22 cellular contexts compared by ENCODE assay signal in genomic region chr15:57172925-57173324, GRCh38.
DNase-seq lines count a peak whose midpoint lies in the region; ATAC-seq and TF ChIP-seq lines count a peak whose summit lies in the region.
"Had no signal": no experiment of that assay in that cellular context is flagged by ENCODE, and none has a peak within 500 bp of the region (broad histone marks: within the 10 kb centered on the region; RNA-seq: fewer than 3 reads in every experiment).

No MANE protein-coding gene starts in this region.

- H3K27ac Mint-ChIP-seq in HFFc6, result peak overlapping the region; percentile 3; the same call in 1 of the 2 replicates
- peak overlapping the region; percentile 65 for H3K27ac Mint-ChIP-seq in chondrocyte (ENCODE audit: unreplicated experiment)
- H3K27ac Mint-ChIP-seq: activated CD8-positive, alpha-beta T cell treated with anti-CD3 and anti-CD28 coated beads, Interleukin-2, amount 10 ng/mL, durations not matched to agents 7 days and 5 days; activated naive CD8-positive, alpha-beta T cell treated with anti-CD3 and anti-CD28 coated beads for 36 hours had no signal

- H3K36me3 Mint-ChIP-seq in HFFc6 (ENCODE audit: low read depth), result peaks cover 32% of the 10 kb centered on the region
- H3K36me3 Mint-ChIP-seq in chondrocyte (ENCODE audit: low read depth), result peaks cover 6% of the 10 kb centered on the region

- no peaks in the 10 kb centered on the region; the same call in 1 of the 2 replicates for H3K27me3 Mint-ChIP-seq in HFFc6 (ENCODE audit: insufficient read depth)
- H3K27me3 Mint-ChIP-seq in chondrocyte (ENCODE audit: low read depth), result no peaks in the 10 kb centered on the region
- H3K27me3 Mint-ChIP-seq: activated naive CD8-positive, alpha-beta T cell treated with anti-CD3 and anti-CD28 coated beads for 36 hours; stimulated activated naive CD8-positive, alpha-beta T cell treated with anti-CD3 and anti-CD28 coated beads, Interleukin-15, amount 100 ng/mL, for 72 hours had no signal

- H3K9me3 Mint-ChIP-seq in HFFc6, result no peaks in the 10 kb centered on the region
- H3K9me3 Mint-ChIP-seq in chondrocyte (ENCODE audit: low read depth), result no peaks in the 10 kb centered on the region
- H3K9me3 Mint-ChIP-seq: activated naive CD8-positive, alpha-beta T cell treated with anti-CD3 and anti-CD28 coated beads for 36 hours; stimulated activated naive CD8-positive, alpha-beta T cell treated with anti-CD3 and anti-CD28 coated beads, Interleukin-15, amount 100 ng/mL, for 72 hours had no signal

- H3K4me3 ChIP-seq in AG10803 (ENCODE audit: low read length), result no peak overlapping the region
- no peak overlapping the region for H3K4me3 ChIP-seq in fibroblast of villous mesenchyme (ENCODE audit: low read depth, low read length)
- H3K4me3 ChIP-seq: HAP-1, MG63, vagina had no signal

- no peak for TF ChIP-seq CTCF in AG10803 (conservative IDR thresholded peaks at IDR 0.05; ENCODE audit: low read length)
- TF ChIP-seq CTCF in HFFc6 (IDR thresholded peaks at IDR 0.05), result no peak
- TF ChIP-seq CTCF in chondrocyte (IDR thresholded peaks at IDR 0.05), result no peak
- TF ChIP-seq CTCF in fibroblast of villous mesenchyme (IDR thresholded peaks at IDR 0.05; ENCODE audit: insufficient read depth, low read depth, low read length), result no peak

- no peak for ATAC-seq in GM21528 (IDR thresholded peaks at IDR 0.05; ENCODE audit: low FRiP score, unreplicated experiment)
- ATAC-seq: activated CD8-positive, alpha-beta T cell treated with anti-CD3 and anti-CD28 coated beads, Interleukin-2, amount 10 ng/mL, durations not matched to agents 7 days and 5 days; left lobe of liver; stimulated activated naive CD8-positive, alpha-beta T cell treated with anti-CD3 and anti-CD28 coated beads, Interleukin-15, amount 100 ng/mL, for 72 hours had no signal

- DNase-seq in AG10803 (ENCODE audit: low read depth) (peak; percentile 67), HFFc6 (no peak), chondrocyte (ENCODE audit: low spot score) (no peak), fibroblast of villous mesenchyme (ENCODE audit: low read depth) (peak; percentile 21), NCI-H187 treated with DMSO at 0.1 percent for 48 hours (lab: John Stamatoyannopoulos, UW) (no peak), NCI-H1930 (lab: John Stamatoyannopoulos, UW) (no peak), NK-92 (lab: John Stamatoyannopoulos, UW; ENCODE audit: unreplicated experiment) (no peak)
- DNase-seq: activated CD8-positive, alpha-beta T cell treated with anti-CD3 and anti-CD28 coated beads, Interleukin-2, amount 10 ng/mL, durations not matched to agents 7 days and 5 days; activated effector memory CD4-positive, alpha-beta T cell treated with anti-CD3 and anti-CD28 coated beads, Interleukin-2, amount 50 U/mL, for 16 hours; activated naive CD8-positive, alpha-beta T cell treated with anti-CD3 and anti-CD28 coated beads for 36 hours; BE2C; central memory CD4-positive, alpha-beta T cell; DMS153; MG63; NCI-H2081 treated with DMSO at 0.1 percent for 48 hours; NCI-H446 treated with DMSO at 0.1 percent for 48 hours; stimulated activated naive CD8-positive, alpha-beta T cell treated with anti-CD3 and anti-CD28 coated beads, Interleukin-15, amount 100 ng/mL, for 72 hours; T-helper 2 cell had no signal

- no peak overlapping the region for H3K4me3 Mint-ChIP-seq in HFFc6
- H3K4me3 Mint-ChIP-seq in chondrocyte (ENCODE audit: unreplicated experiment), result no peak overlapping the region
- H3K4me3 Mint-ChIP-seq: activated CD8-positive, alpha-beta T cell treated with anti-CD3 and anti-CD28 coated beads, Interleukin-2, amount 10 ng/mL, durations not matched to agents 7 days and 5 days; activated naive CD8-positive, alpha-beta T cell treated with anti-CD3 and anti-CD28 coated beads for 36 hours; stimulated activated naive CD8-positive, alpha-beta T cell treated with anti-CD3 and anti-CD28 coated beads, Interleukin-15, amount 100 ng/mL, for 72 hours had no signal

- peaks cover 29% of the 10 kb centered on the region for H3K4me1 Mint-ChIP-seq in HFFc6 (ENCODE audit: low read depth)
- peaks cover 21% of the 10 kb centered on the region for H3K4me1 Mint-ChIP-seq in chondrocyte (ENCODE audit: low read depth)
- H3K4me1 Mint-ChIP-seq: activated naive CD8-positive, alpha-beta T cell treated with anti-CD3 and anti-CD28 coated beads for 36 hours; stimulated activated naive CD8-positive, alpha-beta T cell treated with anti-CD3 and anti-CD28 coated beads, Interleukin-15, amount 100 ng/mL, for 72 hours had no signal

Comparison
In these comparisons a context has a peak if more than half of its experiments do, and no peak if none do; other contexts are left out.
1. DNase-seq: peak in AG10803 (single experiment) and fibroblast of villous mesenchyme (single experiment); none in HFFc6 (single experiment), chondrocyte (single experiment), NCI-H187 treated with DMSO at 0.1 percent for 48 hours (single experiment), NCI-H1930 (0 of 2) and NK-92 (single experiment).